In the genomic region with DNA sequence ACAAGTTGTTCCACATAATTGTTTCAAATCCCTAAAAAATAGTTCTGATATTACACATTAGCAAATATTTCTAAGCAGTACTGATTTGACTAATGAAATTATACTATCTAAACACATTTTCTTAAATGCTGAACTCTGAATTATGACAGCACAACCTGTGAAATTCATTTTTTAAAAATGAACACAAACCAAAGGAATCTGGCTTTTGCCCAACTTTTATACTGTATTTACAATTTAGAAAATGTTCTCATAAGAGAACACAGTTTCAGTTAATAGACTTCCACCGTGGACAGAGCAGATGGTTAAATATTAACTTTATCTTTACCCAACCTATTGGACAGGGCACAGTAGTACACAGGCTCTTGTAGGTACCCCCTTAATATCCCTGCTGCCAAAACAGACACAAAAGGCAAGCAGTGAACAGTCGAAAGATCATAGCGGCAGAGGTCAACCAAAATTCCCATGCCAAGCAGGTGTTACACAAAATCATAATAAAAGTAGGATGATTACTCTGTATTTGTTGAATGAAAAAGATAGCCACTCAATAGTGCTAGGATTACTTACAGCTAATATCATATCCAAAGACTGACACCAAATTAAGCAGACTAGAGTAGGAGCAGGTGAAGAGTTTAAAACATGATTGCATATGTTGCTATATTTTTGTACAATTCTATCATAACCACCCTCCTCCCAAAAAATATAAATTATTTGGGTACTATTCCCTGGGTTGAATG, we compare ENCODE assay signal across 1 cellular context.
A peak's percentile ranks its signal among the peaks of the same experiment; 100 is the strongest.
TF ChIP-seq lines count a peak whose summit lies in the region.

No MANE protein-coding gene starts in this region.

TF ChIP-seq in HepG2, 621 proteins besides CTCF, POLR2A, EP300 and RAD21 (continued from another document and continues in another):
- peak; percentile 85; the same call in 1 of the 2 replicates for TF ChIP-seq HOMEZ (CRISPR knock-in tag; IDR thresholded peaks at IDR 0.05; ENCODE audit: low read depth)
- TF ChIP-seq FOXP1 (IDR thresholded peaks at IDR 0.05) = no peak
- TF ChIP-seq FOXP1 (CRISPR knock-in tag; IDR thresholded peaks at IDR 0.05) = 0 out of 2 replicates have a peak, but pooled peaks have one; percentile 21
- TF ChIP-seq MED1 (CRISPR knock-in tag; IDR thresholded peaks at IDR 0.05) = peak; percentile 34; the same call in 1 of the 2 replicates
- 0 out of 2 replicates have a peak, but pooled peaks have one; percentile 29 for TF ChIP-seq BCL6 (CRISPR knock-in tag; IDR thresholded peaks at IDR 0.05)
- TF ChIP-seq NR2F6 (IDR thresholded peaks at IDR 0.05) = peak; percentile 69
- TF ChIP-seq NR2F6 (CRISPR knock-in tag; IDR thresholded peaks at IDR 0.05) = peak; percentile 78
- TF ChIP-seq IRF2 (CRISPR knock-in tag; IDR thresholded peaks at IDR 0.05) = 0 out of 2 replicates have a peak, but pooled peaks have one; percentile 54
- TF ChIP-seq ZNF781 (CRISPR knock-in tag; IDR thresholded peaks at IDR 0.05; ENCODE audit: borderline replicate concordance, not compliant biosample characterization) = no peak
- TF ChIP-seq REL (CRISPR knock-in tag; conservative IDR thresholded peaks at IDR 0.05) = no peak
- TF ChIP-seq KMT2B (CRISPR knock-in tag; IDR thresholded peaks at IDR 0.05) = no peak
- no peak for TF ChIP-seq ZNF256 (CRISPR knock-in tag; conservative IDR thresholded peaks at IDR 0.05)
- 0 out of 2 replicates have a peak, but pooled peaks have one; percentile 22 for TF ChIP-seq TBX2 (CRISPR knock-in tag; IDR thresholded peaks at IDR 0.05; ENCODE audit: borderline replicate concordance)
- TF ChIP-seq ERF (CRISPR knock-in tag; IDR thresholded peaks at IDR 0.05) = 0 out of 2 replicates have a peak, but pooled peaks have one; percentile 40
- TF ChIP-seq ZNF44 (CRISPR knock-in tag; IDR thresholded peaks at IDR 0.05) = no peak
- peak; percentile 48; the same call in 1 of the 2 replicates for TF ChIP-seq RARA (CRISPR knock-in tag; IDR thresholded peaks at IDR 0.05)
- TF ChIP-seq KLF13 (CRISPR knock-in tag; IDR thresholded peaks at IDR 0.05) = no peak
- TF ChIP-seq, protein P1, sequence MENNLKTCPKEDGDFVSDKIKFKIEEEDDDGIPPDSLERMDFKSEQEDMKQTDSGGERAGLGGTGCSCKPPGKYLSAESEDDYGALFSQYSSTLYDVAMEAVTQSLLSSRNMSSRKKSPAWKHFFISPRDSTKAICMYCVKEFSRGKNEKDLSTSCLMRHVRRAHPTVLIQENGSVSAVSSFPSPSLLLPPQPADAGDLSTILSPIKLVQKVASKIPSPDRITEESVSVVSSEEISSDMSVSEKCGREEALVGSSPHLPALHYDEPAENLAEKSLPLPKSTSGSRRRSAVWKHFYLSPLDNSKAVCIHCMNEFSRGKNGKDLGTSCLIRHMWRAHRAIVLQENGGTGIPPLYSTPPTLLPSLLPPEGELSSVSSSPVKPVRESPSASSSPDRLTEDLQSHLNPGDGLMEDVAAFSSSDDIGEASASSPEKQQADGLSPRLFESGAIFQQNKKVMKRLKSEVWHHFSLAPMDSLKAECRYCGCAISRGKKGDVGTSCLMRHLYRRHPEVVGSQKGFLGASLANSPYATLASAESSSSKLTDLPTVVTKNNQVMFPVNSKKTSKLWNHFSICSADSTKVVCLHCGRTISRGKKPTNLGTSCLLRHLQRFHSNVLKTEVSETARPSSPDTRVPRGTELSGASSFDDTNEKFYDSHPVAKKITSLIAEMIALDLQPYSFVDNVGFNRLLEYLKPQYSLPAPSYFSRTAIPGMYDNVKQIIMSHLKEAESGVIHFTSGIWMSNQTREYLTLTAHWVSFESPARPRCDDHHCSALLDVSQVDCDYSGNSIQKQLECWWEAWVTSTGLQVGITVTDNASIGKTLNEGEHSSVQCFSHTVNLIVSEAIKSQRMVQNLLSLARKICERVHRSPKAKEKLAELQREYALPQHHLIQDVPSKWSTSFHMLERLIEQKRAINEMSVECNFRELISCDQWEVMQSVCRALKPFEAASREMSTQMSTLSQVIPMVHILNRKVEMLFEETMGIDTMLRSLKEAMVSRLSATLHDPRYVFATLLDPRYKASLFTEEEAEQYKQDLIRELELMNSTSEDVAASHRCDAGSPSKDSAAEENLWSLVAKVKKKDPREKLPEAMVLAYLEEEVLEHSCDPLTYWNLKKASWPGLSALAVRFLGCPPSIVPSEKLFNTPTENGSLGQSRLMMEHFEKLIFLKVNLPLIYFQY (CRISPR knock-in tag; IDR thresholded peaks at IDR 0.05; ENCODE audit: borderline replicate concordance) = no peak
- TF ChIP-seq ELF3 (CRISPR knock-in tag; IDR thresholded peaks at IDR 0.05) = 0 out of 2 replicates have a peak, but pooled peaks have one; percentile 16
- no peak for TF ChIP-seq SCMH1 (CRISPR knock-in tag; IDR thresholded peaks at IDR 0.05; ENCODE audit: borderline replicate concordance)
- TF ChIP-seq, protein P2, sequence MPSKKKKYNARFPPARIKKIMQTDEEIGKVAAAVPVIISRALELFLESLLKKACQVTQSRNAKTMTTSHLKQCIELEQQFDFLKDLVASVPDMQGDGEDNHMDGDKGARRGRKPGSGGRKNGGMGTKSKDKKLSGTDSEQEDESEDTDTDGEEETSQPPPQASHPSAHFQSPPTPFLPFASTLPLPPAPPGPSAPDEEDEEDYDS (CRISPR knock-in tag; IDR thresholded peaks at IDR 0.05) = peak; percentile 44; the same call in 1 of the 2 replicates
- no peak for TF ChIP-seq CERS6 (CRISPR knock-in tag; IDR thresholded peaks at IDR 0.05)
- TF ChIP-seq SMYD3 (CRISPR knock-in tag; IDR thresholded peaks at IDR 0.05) = no peak
- peak; percentile 85 for TF ChIP-seq HNF4A (CRISPR knock-in tag; IDR thresholded peaks at IDR 0.05)
- TF ChIP-seq SOX13 (IDR thresholded peaks at IDR 0.05) = no peak
- TF ChIP-seq SOX13 (CRISPR knock-in tag; conservative IDR thresholded peaks at IDR 0.05 in 1 of 2, IDR thresholded peaks at IDR 0.05 in 1 of 2) = peak in 1 of 2 experiments; percentile 67; a peak in 2 of 4 replicates
- peak; percentile 73 for TF ChIP-seq LCORL (IDR thresholded peaks at IDR 0.05)
- TF ChIP-seq LCORL (CRISPR knock-in tag; IDR thresholded peaks at IDR 0.05) = peak; percentile 87
- TF ChIP-seq MXD4 (CRISPR knock-in tag; IDR thresholded peaks at IDR 0.05) = no peak
- peak; percentile 85; the same call in 1 of the 2 replicates for TF ChIP-seq HNF1B (CRISPR knock-in tag; IDR thresholded peaks at IDR 0.05)
- TF ChIP-seq, protein P3, sequence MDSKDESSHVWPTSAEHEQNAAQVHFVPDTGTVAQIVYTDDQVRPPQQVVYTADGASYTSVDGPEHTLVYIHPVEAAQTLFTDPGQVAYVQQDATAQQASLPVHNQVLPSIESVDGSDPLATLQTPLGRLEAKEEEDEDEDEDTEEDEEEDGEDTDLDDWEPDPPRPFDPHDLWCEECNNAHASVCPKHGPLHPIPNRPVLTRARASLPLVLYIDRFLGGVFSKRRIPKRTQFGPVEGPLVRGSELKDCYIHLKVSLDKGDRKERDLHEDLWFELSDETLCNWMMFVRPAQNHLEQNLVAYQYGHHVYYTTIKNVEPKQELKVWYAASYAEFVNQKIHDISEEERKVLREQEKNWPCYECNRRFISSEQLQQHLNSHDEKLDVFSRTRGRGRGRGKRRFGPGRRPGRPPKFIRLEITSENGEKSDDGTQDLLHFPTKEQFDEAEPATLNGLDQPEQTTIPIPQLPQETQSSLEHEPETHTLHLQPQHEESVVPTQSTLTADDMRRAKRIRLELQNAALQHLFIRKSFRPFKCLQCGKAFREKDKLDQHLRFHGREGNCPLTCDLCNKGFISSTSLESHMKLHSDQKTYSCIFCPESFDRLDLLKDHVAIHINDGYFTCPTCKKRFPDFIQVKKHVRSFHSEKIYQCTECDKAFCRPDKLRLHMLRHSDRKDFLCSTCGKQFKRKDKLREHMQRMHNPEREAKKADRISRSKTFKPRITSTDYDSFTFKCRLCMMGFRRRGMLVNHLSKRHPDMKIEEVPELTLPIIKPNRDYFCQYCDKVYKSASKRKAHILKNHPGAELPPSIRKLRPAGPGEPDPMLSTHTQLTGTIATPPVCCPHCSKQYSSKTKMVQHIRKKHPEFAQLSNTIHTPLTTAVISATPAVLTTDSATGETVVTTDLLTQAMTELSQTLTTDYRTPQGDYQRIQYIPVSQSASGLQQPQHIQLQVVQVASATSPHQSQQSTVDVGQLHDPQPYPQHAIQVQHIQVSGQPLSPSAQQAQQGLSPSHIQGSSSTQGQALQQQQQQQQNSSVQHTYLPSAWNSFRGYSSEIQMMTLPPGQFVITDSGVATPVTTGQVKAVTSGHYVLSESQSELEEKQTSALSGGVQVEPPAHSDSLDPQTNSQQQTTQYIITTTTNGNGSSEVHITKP (CRISPR knock-in tag; IDR thresholded peaks at IDR 0.05; ENCODE audit: low read depth) = no peak
- peak; percentile 57 for TF ChIP-seq HDAC2 (CRISPR knock-in tag; IDR thresholded peaks at IDR 0.05)
- TF ChIP-seq ARID3A (IDR thresholded peaks at IDR 0.05; ENCODE audit: low read depth, low read length) = peak; percentile 77
- TF ChIP-seq SOX6 (IDR thresholded peaks at IDR 0.05) = no peak
- TF ChIP-seq SOX6 (CRISPR knock-in tag; IDR thresholded peaks at IDR 0.05) = peak; percentile 67
- TF ChIP-seq HNF4G (IDR thresholded peaks at IDR 0.05; ENCODE audit: borderline replicate concordance, low read depth, low read length) = peak; percentile 73
- TF ChIP-seq HNF4G (CRISPR knock-in tag; IDR thresholded peaks at IDR 0.05; ENCODE audit: borderline replicate concordance, low read depth) = no peak
- peak; percentile 56; the same call in 1 of the 2 replicates for TF ChIP-seq ZBTB7B (CRISPR knock-in tag; IDR thresholded peaks at IDR 0.05)
- peak; percentile 60; the same call in 1 of the 2 replicates for TF ChIP-seq FOXO1 (CRISPR knock-in tag; IDR thresholded peaks at IDR 0.05)
- no peak for TF ChIP-seq NCOA1 (CRISPR knock-in tag; IDR thresholded peaks at IDR 0.05)
- TF ChIP-seq RCOR2 (CRISPR knock-in tag; IDR thresholded peaks at IDR 0.05) = no peak
- TF ChIP-seq PAWR (CRISPR knock-in tag; IDR thresholded peaks at IDR 0.05; ENCODE audit: borderline replicate concordance) = no peak
- no peak for TF ChIP-seq FOXA1 (IDR thresholded peaks at IDR 0.05)
- TF ChIP-seq FOXA1 (CRISPR knock-in tag; IDR thresholded peaks at IDR 0.05) = peak; percentile 51; the same call in 1 of the 2 replicates
- TF ChIP-seq ZNF644 (CRISPR knock-in tag; IDR thresholded peaks at IDR 0.05; ENCODE audit: low read depth) = peak; percentile 56; the same call in 1 of the 2 replicates
- TF ChIP-seq ZNF549 (CRISPR knock-in tag; IDR thresholded peaks at IDR 0.05) = no peak
- peak; percentile 53; the same call in 1 of the 2 replicates for TF ChIP-seq RXRB (CRISPR knock-in tag; IDR thresholded peaks at IDR 0.05; ENCODE audit: borderline replicate concordance)
- TF ChIP-seq ZKSCAN8 (CRISPR knock-in tag; IDR thresholded peaks at IDR 0.05; ENCODE audit: borderline replicate concordance) = 0 out of 2 replicates have a peak, but pooled peaks have one; percentile 22
- TF ChIP-seq SOX5 (CRISPR knock-in tag; IDR thresholded peaks at IDR 0.05; ENCODE audit: borderline replicate concordance) = peak; percentile 54; the same call in 1 of the 2 replicates
- peak; percentile 54; the same call in 1 of the 2 replicates for TF ChIP-seq NCOR1 (IDR thresholded peaks at IDR 0.05; ENCODE audit: borderline replicate concordance, low read length)
- TF ChIP-seq ZNF337 (CRISPR knock-in tag; IDR thresholded peaks at IDR 0.05; ENCODE audit: borderline replicate concordance, low read depth) = no peak
- TF ChIP-seq ZNF569 (CRISPR knock-in tag; IDR thresholded peaks at IDR 0.05; ENCODE audit: borderline replicate concordance) = no peak
- peak; percentile 44; the same call in 1 of the 2 replicates for TF ChIP-seq CREM (IDR thresholded peaks at IDR 0.05)
- TF ChIP-seq CREM (CRISPR knock-in tag; IDR thresholded peaks at IDR 0.05) = no peak
- 0 out of 2 replicates have a peak, but pooled peaks have one; percentile 45 for TF ChIP-seq ZNF792 (CRISPR knock-in tag; IDR thresholded peaks at IDR 0.05)
- peak; percentile 56 for TF ChIP-seq PHF5A (CRISPR knock-in tag; IDR thresholded peaks at IDR 0.05; ENCODE audit: low read depth, unreplicated experiment)
- TF ChIP-seq ZMYM4 (CRISPR knock-in tag; IDR thresholded peaks at IDR 0.05) = peak; percentile 72; the same call in 1 of the 2 replicates
- TF ChIP-seq POGZ (CRISPR knock-in tag; IDR thresholded peaks at IDR 0.05) = peak; percentile 75
